Comparison of ENCODE assay signal across 8 cellular contexts in the genomic region with DNA sequence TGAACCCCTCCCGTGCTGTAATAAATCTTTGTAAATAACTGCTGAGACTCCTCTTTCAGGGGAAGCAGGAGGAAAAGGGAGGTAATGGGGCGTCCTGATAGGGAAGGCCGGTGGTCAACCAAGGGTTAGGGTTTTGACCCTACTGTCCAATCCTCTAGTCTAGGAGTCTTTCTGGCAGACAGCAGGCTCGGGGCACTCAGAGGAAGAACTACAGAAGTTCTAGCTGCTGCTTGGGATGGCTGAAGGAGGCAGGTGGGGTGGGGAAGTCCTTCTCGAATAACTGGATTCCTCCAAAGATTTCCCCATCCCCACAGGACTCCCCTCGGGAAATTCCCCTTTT. TPM values are rescaled to one million over a fixed set of nuclear protein-coding genes. Genes with fewer than 3 reads are reported as not detected.
DNase-seq lines count a peak whose midpoint lies in the region; ATAC-seq and TF ChIP-seq lines count a peak whose summit lies in the region.

No MANE protein-coding gene starts in this region.

- ATAC-seq in GM19463 (IDR thresholded peaks at IDR 0.05; ENCODE audit: unreplicated experiment) (peak; percentile 11), IMR-90 (ENCODE audit: low read depth) (peak; percentile 2; the same call in 1 of the 2 replicates), HG02884 (IDR thresholded peaks at IDR 0.05; ENCODE audit: unreplicated experiment) (no peak)

- H3K27ac ChIP-seq in IMR-90 (ENCODE audit: insufficient read depth, low read length) (peak overlapping the region; percentile 75), cingulate gyrus (ENCODE audit: low read depth, low read length) (peak overlapping the region; percentile 84)

- peak overlapping the region; percentile 20 for H3K27ac Mint-ChIP-seq in nephron progenitor cell

- H3K79me1 ChIP-seq in IMR-90 (ENCODE audit: low read depth in 1 of 2, low read length in 2 of 2) = peaks cover 15 to 53% of the 10 kb centered on the region in 2 experiments

- H4K8ac ChIP-seq in IMR-90 (ENCODE audit: low read depth in 2 of 2, low read length in 2 of 2) = peak overlapping the region; percentile 91 to 100

- H3K23ac ChIP-seq in IMR-90 (ENCODE audit: low read depth, low read length) = peak overlapping the region; percentile 63; the same call in 1 of the 2 replicates

- H3K56ac ChIP-seq in IMR-90 (ENCODE audit: extremely low read depth, insufficient read depth, low read length) = peak overlapping the region; percentile 61; the same call in 1 of the 2 replicates

- no peak overlapping the region for H2BK15ac ChIP-seq in IMR-90 (ENCODE audit: low read depth, low read length)

- H3K4me1 ChIP-seq in IMR-90 (ENCODE audit: control insufficient read depth, insufficient read depth, low read length) = peaks cover 24% of the 10 kb centered on the region

- peaks cover 20% of the 10 kb centered on the region; the same call in 1 of the 2 replicates for H4K20me1 ChIP-seq in IMR-90 (ENCODE audit: insufficient read depth, low read length)

- intact Hi-C loops in IMR-90 (cut with micrococcal nuclease) = no loop called here

- peak overlapping the region; percentile 93 for H3K4ac ChIP-seq in IMR-90 (ENCODE audit: low read depth, low read length)

- peaks cover 15% of the 10 kb centered on the region for H3K27me3 ChIP-seq in IMR-90 (ENCODE audit: control insufficient read depth, insufficient read depth, low read length)

- peaks cover 25% of the 10 kb centered on the region for H3K9me1 ChIP-seq in IMR-90 (ENCODE audit: insufficient read depth, low read length)

- dilution Hi-C loops in IMR-90 (cut with HindIII; ENCODE audit: low sequenced_read_pairs, unreplicated experiment) = no loop called here

- no peaks in the 10 kb centered on the region for H3K9me3 Mint-ChIP-seq in nephron progenitor cell

- H2BK120ac ChIP-seq in IMR-90 (ENCODE audit: low read depth, low read length) = no peak overlapping the region

- peak overlapping the region; percentile 96 for H2AK9ac ChIP-seq in IMR-90 (replicated peaks; ENCODE audit: low read depth, low read length, poor library complexity)

- peak overlapping the region; percentile 99 for H4K5ac ChIP-seq in IMR-90 (ENCODE audit: low read depth, low read length)

- peak overlapping the region; percentile 69 for H2BK5ac ChIP-seq in IMR-90 (ENCODE audit: low read depth, low read length, poor library complexity, severe bottlenecking)

- peak overlapping the region; percentile 96 for H3K4me3 ChIP-seq in IMR-90 (ENCODE audit: insufficient read depth, low read depth, low read length)

- peak overlapping the region; percentile 94 for H3K4me2 ChIP-seq in IMR-90 (ENCODE audit: low read depth, low read length)

- DNase-seq in IMR-90 (no peak), nephron progenitor cell (no peak), NCI-H2107 (lab: John Stamatoyannopoulos, UW) (no peak), NCI-H1105 treated with DMSO at 0.1 percent for 48 hours (lab: John Stamatoyannopoulos, UW) (no peak), MV-4-11 (lab: John Stamatoyannopoulos, UW) (no peak)

- TF ChIP-seq RAD21 in IMR-90 (IDR thresholded peaks at IDR 0.05; ENCODE audit: low read length) = no peak

- H4K91ac ChIP-seq in IMR-90 (ENCODE audit: insufficient read depth, low read depth, low read length) = peak overlapping the region; percentile 83

- WGBS in IMR-90 (ENCODE audit: extremely low coverage in 2 of 2, insufficient read length in 1 of 2), 2 experiments = 0% methylated on average over 1 of the region's 6 CpGs; no CpG with 5 or more reads in 1 of the 2 experiments

- H3K36me3 ChIP-seq in IMR-90 (ENCODE audit: control insufficient read depth, insufficient read depth, low read length) = no peaks in the 10 kb centered on the region

- TF ChIP-seq CTCF in IMR-90 (conservative IDR thresholded peaks at IDR 0.05; ENCODE audit: low read depth, low read length) (no peak), nephron progenitor cell (IDR thresholded peaks at IDR 0.05) (no peak)

- TF ChIP-seq POLR2A in IMR-90 (IDR thresholded peaks at IDR 0.05; ENCODE audit: low read depth, low read length) = no peak

- no peak overlapping the region for H2BK20ac ChIP-seq in IMR-90 (ENCODE audit: low read depth, low read length)

- no peaks in the 10 kb centered on the region for H3K9me3 ChIP-seq in IMR-90 (ENCODE audit: control insufficient read depth, insufficient read depth, low read length)

- in situ Hi-C loops in IMR-90 (cut with MboI; ENCODE audit: low sequenced_read_pairs) = no loop called here

- CTCF ChIA-PET in IMR-90 (lab: Yijun Ruan, JAX) = no interaction called here

- no peaks in the 10 kb centered on the region for H3K36me3 Mint-ChIP-seq in nephron progenitor cell (ENCODE audit: low read depth)

- peak overlapping the region; percentile 87; the same call in 1 of the 2 replicates for H2AK5ac ChIP-seq in IMR-90 (ENCODE audit: low read depth, low read length)

- peak overlapping the region; percentile 98 for H2AFZ ChIP-seq in IMR-90 (replicated peaks; ENCODE audit: low read length, poor library complexity)

- H3K4me1 Mint-ChIP-seq in nephron progenitor cell = peaks cover 91% of the 10 kb centered on the region

- peak overlapping the region; percentile 89 for H3K9ac ChIP-seq in IMR-90 (ENCODE audit: low read depth, low read length)

- BruUV-seq in IMR-90 (replicated peaks; lab: Mats Ljungman, UMichigan) = no TSS peak

- peak overlapping the region; percentile 94 for H3K14ac ChIP-seq in IMR-90 (replicated peaks; ENCODE audit: low read depth, low read length)

- H3K18ac ChIP-seq in IMR-90 (ENCODE audit: low read depth, low read length) = peak overlapping the region; percentile 50

- POLR2A ChIA-PET in IMR-90 (lab: Charles Lee; ENCODE audit: unreplicated experiment) = no interaction called here

- peaks cover 9% of the 10 kb centered on the region for H3K27me3 Mint-ChIP-seq in nephron progenitor cell (ENCODE audit: low read depth, poor library complexity)

- peak overlapping the region; percentile 91 for H3K4me3 Mint-ChIP-seq in nephron progenitor cell

TF ChIP-seq in IMR-90, 13 proteins besides CTCF, POLR2A, EP300 and RAD21:
- TF ChIP-seq, protein P1, sequence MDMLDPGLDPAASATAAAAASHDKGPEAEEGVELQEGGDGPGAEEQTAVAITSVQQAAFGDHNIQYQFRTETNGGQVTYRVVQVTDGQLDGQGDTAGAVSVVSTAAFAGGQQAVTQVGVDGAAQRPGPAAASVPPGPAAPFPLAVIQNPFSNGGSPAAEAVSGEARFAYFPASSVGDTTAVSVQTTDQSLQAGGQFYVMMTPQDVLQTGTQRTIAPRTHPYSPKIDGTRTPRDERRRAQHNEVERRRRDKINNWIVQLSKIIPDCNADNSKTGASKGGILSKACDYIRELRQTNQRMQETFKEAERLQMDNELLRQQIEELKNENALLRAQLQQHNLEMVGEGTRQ (IDR thresholded peaks at IDR 0.05; ENCODE audit: low read depth, low read length) = no peak
- TF ChIP-seq BHLHE40 (IDR thresholded peaks at IDR 0.05; ENCODE audit: low read depth, low read length) (no peak), CEBPB (IDR thresholded peaks at IDR 0.05; ENCODE audit: low read depth, low read length) (no peak), MAFK (IDR thresholded peaks at IDR 0.05; ENCODE audit: low read depth, low read length) (no peak), MXI1 (IDR thresholded peaks at IDR 0.05; ENCODE audit: borderline replicate concordance, low read depth, low read length) (no peak)
TF ChIP-seq in IMR-90: peak in this region for 0.

RNA-seq across cellular contexts. Expression of a gene that starts 0.4 kb away (rescaled TPM):
- 8.1 and 8.6 TPM in 2 replicates for total RNA-seq in IMR-90 (2012; rRNA removed)
- 50.4 and 69.2 TPM in 2 replicates for polyA plus RNA-seq in IMR-90 (2012; rRNA removed)
- polyA plus RNA-seq in IMR-90 (2012; cell fraction: cytosol; rRNA removed) = 35.4 and 66.2 TPM in 2 replicates
- 141 and 452 TPM in 2 replicates for polyA plus RNA-seq in IMR-90 (2012; cell fraction: nucleus; rRNA removed; ENCODE audit: low replicate concordance)

RNA-seq across cellular contexts. Expression of a gene that starts 9.8 kb away (rescaled TPM):
- total RNA-seq in IMR-90 (2012; rRNA removed) = not detected in 2 replicates
- not detected in 2 replicates for polyA plus RNA-seq in IMR-90 (2012; rRNA removed)
- polyA plus RNA-seq in IMR-90 (2012; cell fraction: cytosol; rRNA removed) = not detected in 2 replicates
- not detected in 2 replicates for polyA plus RNA-seq in IMR-90 (2012; cell fraction: nucleus; rRNA removed; ENCODE audit: low replicate concordance)

RNA-seq across cellular contexts. Expression of a gene that starts 28.6 kb away (rescaled TPM):
- under 0.01 TPM in 2 replicates for total RNA-seq in IMR-90 (2012; rRNA removed)
- 0.21 and 0.26 TPM in 2 replicates for polyA plus RNA-seq in IMR-90 (2012; rRNA removed)
- polyA plus RNA-seq in IMR-90 (2012; cell fraction: cytosol; rRNA removed) = 0.03 and 0.09 TPM in 2 replicates
- 1.2 and 3.2 TPM in 2 replicates for polyA plus RNA-seq in IMR-90 (2012; cell fraction: nucleus; rRNA removed; ENCODE audit: low replicate concordance)

RNA-seq across cellular contexts. Expression of a gene that starts 28.8 kb away (rescaled TPM):
- not detected in 2 replicates for total RNA-seq in IMR-90 (2012; rRNA removed)
- not detected in 2 replicates for polyA plus RNA-seq in IMR-90 (2012; rRNA removed)
- polyA plus RNA-seq in IMR-90 (2012; cell fraction: cytosol; rRNA removed) = not detected in 2 replicates
- 0.03 TPM in 1 of 2 replicates, not detected in the other for polyA plus RNA-seq in IMR-90 (2012; cell fraction: nucleus; rRNA removed; ENCODE audit: low replicate concordance)

RNA-seq across cellular contexts. Expression of a gene that starts 31.7 kb away (rescaled TPM):
- not detected in 2 replicates for total RNA-seq in IMR-90 (2012; rRNA removed)
- not detected in 2 replicates for polyA plus RNA-seq in IMR-90 (2012; rRNA removed)
- 0.08 TPM in 1 of 2 replicates, not detected in the other for polyA plus RNA-seq in IMR-90 (2012; cell fraction: cytosol; rRNA removed)
- polyA plus RNA-seq in IMR-90 (2012; cell fraction: nucleus; rRNA removed; ENCODE audit: low replicate concordance) = not detected in 2 replicates
